In the genomic region with DNA sequence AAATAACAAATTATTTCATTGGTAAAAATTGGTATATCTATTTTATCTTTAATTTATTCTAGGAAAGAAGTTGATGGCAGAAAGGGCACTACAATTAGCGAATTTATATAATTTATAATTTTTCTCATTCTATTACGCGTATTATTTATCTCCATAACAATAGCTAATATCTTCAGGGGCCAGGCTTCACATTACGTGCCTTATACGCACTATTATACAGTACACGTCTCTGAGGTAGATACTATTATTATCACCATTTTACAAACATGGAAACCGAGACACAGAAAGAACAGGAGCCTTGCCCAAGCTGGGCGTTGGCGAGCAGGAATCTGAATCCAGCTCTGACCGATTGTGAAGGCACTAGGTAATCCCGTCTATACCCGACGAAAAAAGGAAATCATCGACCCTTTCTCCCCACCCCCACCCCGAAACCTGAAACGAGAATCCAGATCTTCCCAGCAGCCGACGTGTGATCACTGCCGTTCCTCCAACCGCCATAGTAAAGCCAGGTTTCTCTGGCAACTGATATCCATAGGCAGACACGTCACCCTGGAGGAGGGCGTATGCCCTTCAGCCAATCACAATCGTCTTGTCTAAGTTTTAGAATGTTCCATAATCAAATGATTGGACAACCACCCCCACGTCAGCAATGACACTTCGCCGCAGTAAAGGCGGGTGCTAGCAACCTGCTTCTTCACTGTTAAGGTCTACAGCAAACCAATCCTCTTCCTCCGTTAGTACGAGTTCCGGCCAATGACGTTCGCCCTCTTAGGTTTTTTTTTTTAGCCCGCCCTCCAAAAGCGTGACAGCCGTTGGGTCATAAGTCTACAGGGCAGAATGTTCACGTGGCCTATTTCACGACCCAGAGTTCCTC, we compare ENCODE assay signal across 1 cellular context.
A peak's percentile ranks its signal among the peaks of the same experiment; 100 is the strongest.
TF ChIP-seq lines count a peak whose summit lies in the region.

A gene with protein sequence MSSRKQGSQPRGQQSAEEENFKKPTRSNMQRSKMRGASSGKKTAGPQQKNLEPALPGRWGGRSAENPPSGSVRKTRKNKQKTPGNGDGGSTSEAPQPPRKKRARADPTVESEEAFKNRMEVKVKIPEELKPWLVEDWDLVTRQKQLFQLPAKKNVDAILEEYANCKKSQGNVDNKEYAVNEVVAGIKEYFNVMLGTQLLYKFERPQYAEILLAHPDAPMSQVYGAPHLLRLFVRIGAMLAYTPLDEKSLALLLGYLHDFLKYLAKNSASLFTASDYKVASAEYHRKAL (minus strand): TSS at position 501 of the 874 bp plus-strand sequence. CDS start 9,672 bp downstream, outside the sequence.

TF ChIP-seq in HepG2, 621 proteins besides CTCF, POLR2A, EP300 and RAD21 (continued from another document and continues in another):
- no peak for TF ChIP-seq CBX2 (IDR thresholded peaks at IDR 0.05; ENCODE audit: low read depth, low read length)
- no peak for TF ChIP-seq CBX2 (CRISPR knock-in tag; IDR thresholded peaks at IDR 0.05; ENCODE audit: low read depth)
- TF ChIP-seq ISX (CRISPR knock-in tag; conservative IDR thresholded peaks at IDR 0.05) = no peak
- no peak for TF ChIP-seq ZBTB21 (CRISPR knock-in tag; IDR thresholded peaks at IDR 0.05)
- TF ChIP-seq ZBTB8A (CRISPR knock-in tag; IDR thresholded peaks at IDR 0.05; ENCODE audit: borderline replicate concordance, low read depth) = no peak
- TF ChIP-seq, protein P1, sequence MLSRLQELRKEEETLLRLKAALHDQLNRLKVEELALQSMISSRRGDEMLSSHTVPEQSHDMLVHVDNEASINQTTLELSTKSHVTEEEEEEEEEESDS (CRISPR knock-in tag; IDR thresholded peaks at IDR 0.05; ENCODE audit: borderline replicate concordance) = no peak
- TF ChIP-seq, protein P2, sequence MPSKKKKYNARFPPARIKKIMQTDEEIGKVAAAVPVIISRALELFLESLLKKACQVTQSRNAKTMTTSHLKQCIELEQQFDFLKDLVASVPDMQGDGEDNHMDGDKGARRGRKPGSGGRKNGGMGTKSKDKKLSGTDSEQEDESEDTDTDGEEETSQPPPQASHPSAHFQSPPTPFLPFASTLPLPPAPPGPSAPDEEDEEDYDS (CRISPR knock-in tag; IDR thresholded peaks at IDR 0.05) = peak; percentile 96
- no peak for TF ChIP-seq NCOA5 (CRISPR knock-in tag; IDR thresholded peaks at IDR 0.05)
- TF ChIP-seq ZSCAN22 (CRISPR knock-in tag; IDR thresholded peaks at IDR 0.05) = no peak
- no peak for TF ChIP-seq AHR (CRISPR knock-in tag; IDR thresholded peaks at IDR 0.05)
- TF ChIP-seq, protein P3, sequence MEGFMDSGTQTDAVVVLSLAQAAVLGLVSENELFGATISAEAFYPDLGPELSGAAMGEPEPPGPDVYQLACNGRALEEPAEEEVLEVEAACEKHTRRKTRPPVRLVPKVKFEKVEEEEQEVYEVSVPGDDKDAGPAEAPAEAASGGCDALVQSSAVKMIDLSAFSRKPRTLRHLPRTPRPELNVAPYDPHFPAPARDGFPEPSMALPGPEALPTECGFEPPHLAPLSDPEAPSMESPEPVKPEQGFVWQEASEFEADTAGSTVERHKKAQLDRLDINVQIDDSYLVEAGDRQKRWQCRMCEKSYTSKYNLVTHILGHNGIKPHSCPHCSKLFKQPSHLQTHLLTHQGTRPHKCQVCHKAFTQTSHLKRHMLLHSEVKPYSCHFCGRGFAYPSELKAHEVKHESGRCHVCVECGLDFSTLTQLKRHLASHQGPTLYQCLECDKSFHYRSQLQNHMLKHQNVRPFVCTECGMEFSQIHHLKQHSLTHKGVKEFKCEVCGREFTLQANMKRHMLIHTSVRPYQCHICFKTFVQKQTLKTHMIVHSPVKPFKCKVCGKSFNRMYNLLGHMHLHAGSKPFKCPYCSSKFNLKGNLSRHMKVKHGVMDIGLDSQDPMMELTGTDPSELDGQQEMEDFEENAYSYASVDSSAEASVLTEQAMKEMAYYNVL (CRISPR knock-in tag; IDR thresholded peaks at IDR 0.05; ENCODE audit: borderline replicate concordance) = no peak
- TF ChIP-seq, protein P4, sequence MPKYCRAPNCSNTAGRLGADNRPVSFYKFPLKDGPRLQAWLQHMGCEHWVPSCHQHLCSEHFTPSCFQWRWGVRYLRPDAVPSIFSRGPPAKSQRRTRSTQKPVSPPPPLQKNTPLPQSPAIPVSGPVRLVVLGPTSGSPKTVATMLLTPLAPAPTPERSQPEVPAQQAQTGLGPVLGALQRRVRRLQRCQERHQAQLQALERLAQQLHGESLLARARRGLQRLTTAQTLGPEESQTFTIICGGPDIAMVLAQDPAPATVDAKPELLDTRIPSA (CRISPR knock-in tag; IDR thresholded peaks at IDR 0.05; ENCODE audit: borderline replicate concordance) = no peak
- no peak for TF ChIP-seq PHF5A (CRISPR knock-in tag; IDR thresholded peaks at IDR 0.05; ENCODE audit: low read depth, unreplicated experiment)
- no peak for TF ChIP-seq ZFAT (CRISPR knock-in tag; conservative IDR thresholded peaks at IDR 0.05)
- no peak for TF ChIP-seq HOXA5 (CRISPR knock-in tag; IDR thresholded peaks at IDR 0.05)
- TF ChIP-seq, protein P5, sequence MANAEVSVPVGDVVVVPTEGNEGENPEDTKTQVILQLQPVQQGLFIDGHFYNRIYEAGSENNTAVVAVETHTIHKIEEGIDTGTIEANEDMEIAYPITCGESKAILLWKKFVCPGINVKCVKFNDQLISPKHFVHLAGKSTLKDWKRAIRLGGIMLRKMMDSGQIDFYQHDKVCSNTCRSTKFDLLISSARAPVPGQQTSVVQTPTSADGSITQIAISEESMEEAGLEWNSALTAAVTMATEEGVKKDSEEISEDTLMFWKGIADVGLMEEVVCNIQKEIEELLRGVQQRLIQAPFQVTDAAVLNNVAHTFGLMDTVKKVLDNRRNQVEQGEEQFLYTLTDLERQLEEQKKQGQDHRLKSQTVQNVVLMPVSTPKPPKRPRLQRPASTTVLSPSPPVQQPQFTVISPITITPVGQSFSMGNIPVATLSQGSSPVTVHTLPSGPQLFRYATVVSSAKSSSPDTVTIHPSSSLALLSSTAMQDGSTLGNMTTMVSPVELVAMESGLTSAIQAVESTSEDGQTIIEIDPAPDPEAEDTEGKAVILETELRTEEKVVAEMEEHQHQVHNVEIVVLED (CRISPR knock-in tag; IDR thresholded peaks at IDR 0.05; ENCODE audit: borderline replicate concordance) = no peak
- no peak for TF ChIP-seq PITX1 (CRISPR knock-in tag; IDR thresholded peaks at IDR 0.05)
- TF ChIP-seq ZNF160 (CRISPR knock-in tag; IDR thresholded peaks at IDR 0.05) = no peak
- no peak for TF ChIP-seq ZNF567 (CRISPR knock-in tag; IDR thresholded peaks at IDR 0.05; ENCODE audit: borderline replicate concordance)
- TF ChIP-seq ZNF207 (IDR thresholded peaks at IDR 0.05; ENCODE audit: borderline replicate concordance) = no peak
- no peak for TF ChIP-seq STAG1 (CRISPR knock-in tag; IDR thresholded peaks at IDR 0.05)
- no peak for TF ChIP-seq MAFF (IDR thresholded peaks at IDR 0.05; ENCODE audit: low read depth, low read length)
- TF ChIP-seq, protein P6, sequence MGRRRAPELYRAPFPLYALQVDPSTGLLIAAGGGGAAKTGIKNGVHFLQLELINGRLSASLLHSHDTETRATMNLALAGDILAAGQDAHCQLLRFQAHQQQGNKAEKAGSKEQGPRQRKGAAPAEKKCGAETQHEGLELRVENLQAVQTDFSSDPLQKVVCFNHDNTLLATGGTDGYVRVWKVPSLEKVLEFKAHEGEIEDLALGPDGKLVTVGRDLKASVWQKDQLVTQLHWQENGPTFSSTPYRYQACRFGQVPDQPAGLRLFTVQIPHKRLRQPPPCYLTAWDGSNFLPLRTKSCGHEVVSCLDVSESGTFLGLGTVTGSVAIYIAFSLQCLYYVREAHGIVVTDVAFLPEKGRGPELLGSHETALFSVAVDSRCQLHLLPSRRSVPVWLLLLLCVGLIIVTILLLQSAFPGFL (CRISPR knock-in tag; IDR thresholded peaks at IDR 0.05) = no peak
- TF ChIP-seq DR1 (CRISPR knock-in tag; IDR thresholded peaks at IDR 0.05) = peak; percentile 46; the same call in 1 of the 2 replicates
- TF ChIP-seq, protein P7, sequence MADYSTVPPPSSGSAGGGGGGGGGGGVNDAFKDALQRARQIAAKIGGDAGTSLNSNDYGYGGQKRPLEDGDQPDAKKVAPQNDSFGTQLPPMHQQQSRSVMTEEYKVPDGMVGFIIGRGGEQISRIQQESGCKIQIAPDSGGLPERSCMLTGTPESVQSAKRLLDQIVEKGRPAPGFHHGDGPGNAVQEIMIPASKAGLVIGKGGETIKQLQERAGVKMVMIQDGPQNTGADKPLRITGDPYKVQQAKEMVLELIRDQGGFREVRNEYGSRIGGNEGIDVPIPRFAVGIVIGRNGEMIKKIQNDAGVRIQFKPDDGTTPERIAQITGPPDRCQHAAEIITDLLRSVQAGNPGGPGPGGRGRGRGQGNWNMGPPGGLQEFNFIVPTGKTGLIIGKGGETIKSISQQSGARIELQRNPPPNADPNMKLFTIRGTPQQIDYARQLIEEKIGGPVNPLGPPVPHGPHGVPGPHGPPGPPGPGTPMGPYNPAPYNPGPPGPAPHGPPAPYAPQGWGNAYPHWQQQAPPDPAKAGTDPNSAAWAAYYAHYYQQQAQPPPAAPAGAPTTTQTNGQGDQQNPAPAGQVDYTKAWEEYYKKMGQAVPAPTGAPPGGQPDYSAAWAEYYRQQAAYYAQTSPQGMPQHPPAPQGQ (CRISPR knock-in tag; IDR thresholded peaks at IDR 0.05; ENCODE audit: borderline replicate concordance) = no peak
- no peak for TF ChIP-seq SALL2 (CRISPR knock-in tag; IDR thresholded peaks at IDR 0.05)
- no peak for TF ChIP-seq PRPF4 (IDR thresholded peaks at IDR 0.05; ENCODE audit: low read depth, low read length, poor library complexity, severe bottlenecking)
- no peak for TF ChIP-seq NFE2 (CRISPR knock-in tag; IDR thresholded peaks at IDR 0.05)
- TF ChIP-seq GABPA (IDR thresholded peaks at IDR 0.05; ENCODE audit: low read depth, low read length) = no peak
- no peak for TF ChIP-seq GABPA (CRISPR knock-in tag; IDR thresholded peaks at IDR 0.05; ENCODE audit: low read depth)
- TF ChIP-seq, protein P8, sequence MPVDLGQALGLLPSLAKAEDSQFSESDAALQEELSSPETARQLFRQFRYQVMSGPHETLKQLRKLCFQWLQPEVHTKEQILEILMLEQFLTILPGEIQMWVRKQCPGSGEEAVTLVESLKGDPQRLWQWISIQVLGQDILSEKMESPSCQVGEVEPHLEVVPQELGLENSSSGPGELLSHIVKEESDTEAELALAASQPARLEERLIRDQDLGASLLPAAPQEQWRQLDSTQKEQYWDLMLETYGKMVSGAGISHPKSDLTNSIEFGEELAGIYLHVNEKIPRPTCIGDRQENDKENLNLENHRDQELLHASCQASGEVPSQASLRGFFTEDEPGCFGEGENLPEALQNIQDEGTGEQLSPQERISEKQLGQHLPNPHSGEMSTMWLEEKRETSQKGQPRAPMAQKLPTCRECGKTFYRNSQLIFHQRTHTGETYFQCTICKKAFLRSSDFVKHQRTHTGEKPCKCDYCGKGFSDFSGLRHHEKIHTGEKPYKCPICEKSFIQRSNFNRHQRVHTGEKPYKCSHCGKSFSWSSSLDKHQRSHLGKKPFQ (CRISPR knock-in tag; IDR thresholded peaks at IDR 0.05; ENCODE audit: insufficient replicate concordance) = no peak
- TF ChIP-seq RARG (CRISPR knock-in tag; IDR thresholded peaks at IDR 0.05; ENCODE audit: low read depth) = no peak
- no peak for TF ChIP-seq SNAI1 (CRISPR knock-in tag; IDR thresholded peaks at IDR 0.05; ENCODE audit: borderline replicate concordance)
- TF ChIP-seq, protein P9, sequence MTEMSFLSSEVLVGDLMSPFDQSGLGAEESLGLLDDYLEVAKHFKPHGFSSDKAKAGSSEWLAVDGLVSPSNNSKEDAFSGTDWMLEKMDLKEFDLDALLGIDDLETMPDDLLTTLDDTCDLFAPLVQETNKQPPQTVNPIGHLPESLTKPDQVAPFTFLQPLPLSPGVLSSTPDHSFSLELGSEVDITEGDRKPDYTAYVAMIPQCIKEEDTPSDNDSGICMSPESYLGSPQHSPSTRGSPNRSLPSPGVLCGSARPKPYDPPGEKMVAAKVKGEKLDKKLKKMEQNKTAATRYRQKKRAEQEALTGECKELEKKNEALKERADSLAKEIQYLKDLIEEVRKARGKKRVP (CRISPR knock-in tag; IDR thresholded peaks at IDR 0.05) = no peak
- TF ChIP-seq MZF1 (CRISPR knock-in tag; IDR thresholded peaks at IDR 0.05; ENCODE audit: borderline replicate concordance) = no peak
- no peak for TF ChIP-seq ZNF441 (CRISPR knock-in tag; IDR thresholded peaks at IDR 0.05; ENCODE audit: borderline replicate concordance)
- TF ChIP-seq ZNF773 (CRISPR knock-in tag; IDR thresholded peaks at IDR 0.05; ENCODE audit: borderline replicate concordance) = no peak
- TF ChIP-seq ZNF234 (CRISPR knock-in tag; conservative IDR thresholded peaks at IDR 0.05) = no peak
- TF ChIP-seq, protein P10, sequence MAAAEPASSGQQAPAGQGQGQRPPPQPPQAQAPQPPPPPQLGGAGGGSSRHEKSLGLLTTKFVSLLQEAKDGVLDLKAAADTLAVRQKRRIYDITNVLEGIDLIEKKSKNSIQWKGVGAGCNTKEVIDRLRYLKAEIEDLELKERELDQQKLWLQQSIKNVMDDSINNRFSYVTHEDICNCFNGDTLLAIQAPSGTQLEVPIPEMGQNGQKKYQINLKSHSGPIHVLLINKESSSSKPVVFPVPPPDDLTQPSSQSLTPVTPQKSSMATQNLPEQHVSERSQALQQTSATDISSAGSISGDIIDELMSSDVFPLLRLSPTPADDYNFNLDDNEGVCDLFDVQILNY (CRISPR knock-in tag; conservative IDR thresholded peaks at IDR 0.05) = no peak
- no peak for TF ChIP-seq ZNF816 (CRISPR knock-in tag; IDR thresholded peaks at IDR 0.05; ENCODE audit: borderline replicate concordance)
- TF ChIP-seq, protein P11, sequence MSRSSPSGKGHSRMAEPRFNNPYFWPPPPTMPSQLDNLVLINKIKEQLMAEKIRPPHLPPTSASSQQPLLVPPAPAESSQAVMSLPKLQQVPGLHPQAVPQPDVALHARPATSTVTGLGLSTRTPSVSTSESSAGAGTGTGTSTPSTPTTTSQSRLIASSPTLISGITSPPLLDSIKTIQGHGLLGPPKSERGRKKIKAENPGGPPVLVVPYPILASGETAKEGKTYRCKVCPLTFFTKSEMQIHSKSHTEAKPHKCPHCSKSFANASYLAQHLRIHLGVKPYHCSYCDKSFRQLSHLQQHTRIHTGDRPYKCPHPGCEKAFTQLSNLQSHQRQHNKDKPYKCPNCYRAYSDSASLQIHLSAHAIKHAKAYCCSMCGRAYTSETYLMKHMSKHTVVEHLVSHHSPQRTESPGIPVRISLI (CRISPR knock-in tag; IDR thresholded peaks at IDR 0.05; ENCODE audit: borderline replicate concordance) = peak; percentile 99
- no peak for TF ChIP-seq ZSCAN12 (CRISPR knock-in tag; IDR thresholded peaks at IDR 0.05)
- TF ChIP-seq ZNF839 (CRISPR knock-in tag; IDR thresholded peaks at IDR 0.05; ENCODE audit: borderline replicate concordance) = no peak
- no peak for TF ChIP-seq TEAD3 (CRISPR knock-in tag; optimal IDR thresholded peaks at IDR 0.05; ENCODE audit: borderline replicate concordance)
- TF ChIP-seq RBFOX2 (IDR thresholded peaks at IDR 0.05; ENCODE audit: low read depth, low read length) = peak; percentile 57
- TF ChIP-seq, protein P12, sequence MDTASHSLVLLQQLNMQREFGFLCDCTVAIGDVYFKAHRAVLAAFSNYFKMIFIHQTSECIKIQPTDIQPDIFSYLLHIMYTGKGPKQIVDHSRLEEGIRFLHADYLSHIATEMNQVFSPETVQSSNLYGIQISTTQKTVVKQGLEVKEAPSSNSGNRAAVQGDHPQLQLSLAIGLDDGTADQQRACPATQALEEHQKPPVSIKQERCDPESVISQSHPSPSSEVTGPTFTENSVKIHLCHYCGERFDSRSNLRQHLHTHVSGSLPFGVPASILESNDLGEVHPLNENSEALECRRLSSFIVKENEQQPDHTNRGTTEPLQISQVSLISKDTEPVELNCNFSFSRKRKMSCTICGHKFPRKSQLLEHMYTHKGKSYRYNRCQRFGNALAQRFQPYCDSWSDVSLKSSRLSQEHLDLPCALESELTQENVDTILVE (CRISPR knock-in tag; IDR thresholded peaks at IDR 0.05) = no peak
- no peak for TF ChIP-seq NPAS2 (CRISPR knock-in tag; IDR thresholded peaks at IDR 0.05; ENCODE audit: borderline replicate concordance)
- TF ChIP-seq POLR2G (IDR thresholded peaks at IDR 0.05; ENCODE audit: low read depth, low read length) = peak; percentile 82
- TF ChIP-seq NFYC (CRISPR knock-in tag; IDR thresholded peaks at IDR 0.05) = peak; percentile 91
